Comparison of ENCODE assay signal across 1 cellular context in the genomic region with DNA sequence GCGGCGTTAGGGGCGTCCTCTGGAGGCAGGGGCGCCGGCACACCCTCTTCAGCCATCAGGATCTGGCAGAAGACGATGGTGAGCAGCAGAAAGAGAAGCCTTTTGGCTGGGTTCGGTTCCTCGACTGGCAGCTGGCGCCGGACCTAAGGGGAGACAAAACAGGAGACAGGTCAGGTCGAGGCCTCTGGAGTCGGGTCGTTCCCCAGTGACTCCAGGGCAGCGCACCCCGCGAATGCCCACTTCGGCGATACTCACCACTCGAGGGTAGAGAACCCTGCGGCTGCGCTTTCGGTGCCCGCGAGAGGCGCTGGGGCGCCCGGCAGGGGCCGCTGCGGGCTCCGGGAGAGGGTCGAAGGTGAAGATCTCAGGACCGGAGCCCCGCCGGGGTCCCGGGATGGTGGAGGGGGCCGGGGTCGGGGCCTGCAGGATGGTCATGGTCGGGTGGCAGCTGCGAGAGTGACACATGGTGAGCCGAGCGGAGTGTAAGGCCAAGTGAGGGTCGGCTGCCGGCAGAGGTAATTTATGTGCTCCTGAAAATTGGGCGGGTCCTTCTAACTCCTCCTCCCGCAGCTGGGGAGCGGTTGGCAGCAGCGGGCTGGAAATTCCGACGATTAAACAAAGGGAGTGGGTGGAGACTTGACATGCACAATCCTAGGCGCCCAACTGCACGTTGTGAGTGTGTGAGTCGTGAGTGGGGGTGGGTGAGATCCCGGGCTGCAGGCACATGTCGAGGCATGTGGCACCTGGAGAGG.
TF ChIP-seq lines count a peak whose summit lies in the region.

A gene with protein sequence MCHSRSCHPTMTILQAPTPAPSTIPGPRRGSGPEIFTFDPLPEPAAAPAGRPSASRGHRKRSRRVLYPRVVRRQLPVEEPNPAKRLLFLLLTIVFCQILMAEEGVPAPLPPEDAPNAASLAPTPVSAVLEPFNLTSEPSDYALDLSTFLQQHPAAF (minus strand): TSS at position 494 of the 752 bp plus-strand sequence. CDS start 29 bp downstream, at position 465.

TF ChIP-seq in HepG2, 621 proteins besides CTCF, POLR2A, EP300 and RAD21 (continues in another document):
- TF ChIP-seq ZBTB42 (CRISPR knock-in tag; IDR thresholded peaks at IDR 0.05) (0 out of 2 replicates have a peak, but pooled peaks have one; percentile 71), PCBP1 (IDR thresholded peaks at IDR 0.05; ENCODE audit: borderline replicate concordance, low read depth, low read length) (no peak), ZSCAN9 (CRISPR knock-in tag; IDR thresholded peaks at IDR 0.05; ENCODE audit: borderline replicate concordance) (peak; percentile 95), RARA (CRISPR knock-in tag; IDR thresholded peaks at IDR 0.05) (peak; percentile 83), HNF4G (IDR thresholded peaks at IDR 0.05; ENCODE audit: borderline replicate concordance, low read depth, low read length) (peak; percentile 62; the same call in 1 of the 2 replicates), HNF4G (CRISPR knock-in tag; IDR thresholded peaks at IDR 0.05; ENCODE audit: borderline replicate concordance, low read depth) (no peak; the same call in 1 of the 2 replicates), POLR2AphosphoS5 (IDR thresholded peaks at IDR 0.05; ENCODE audit: low read depth, low read length) (peak; percentile 100), HNRNPLL (IDR thresholded peaks at IDR 0.05; ENCODE audit: low read depth, low read length, poor library complexity, severe bottlenecking) (peak; percentile 62), NCOA5 (CRISPR knock-in tag; IDR thresholded peaks at IDR 0.05) (peak; percentile 89; the same call in 1 of the 2 replicates), ZSCAN25 (CRISPR knock-in tag; IDR thresholded peaks at IDR 0.05) (no peak), RFXANK (CRISPR knock-in tag; IDR thresholded peaks at IDR 0.05) (peak; percentile 95), AKAP8 (CRISPR knock-in tag; IDR thresholded peaks at IDR 0.05) (0 out of 2 replicates have a peak, but pooled peaks have one; percentile 20), FOXA1 (IDR thresholded peaks at IDR 0.05) (no peak), FOXA1 (CRISPR knock-in tag; IDR thresholded peaks at IDR 0.05) (peak; percentile 26; the same call in 1 of the 2 replicates), FOSL2 (CRISPR knock-in tag; IDR thresholded peaks at IDR 0.05) (peak; percentile 58), REXO4 (CRISPR knock-in tag; IDR thresholded peaks at IDR 0.05; ENCODE audit: borderline replicate concordance) (0 out of 2 replicates have a peak, but pooled peaks have one; percentile 14), ZNF34 (CRISPR knock-in tag; IDR thresholded peaks at IDR 0.05; ENCODE audit: borderline replicate concordance) (no peak), CCDC6 (CRISPR knock-in tag; IDR thresholded peaks at IDR 0.05) (peak; percentile 95), ZBTB3 (CRISPR knock-in tag; IDR thresholded peaks at IDR 0.05; ENCODE audit: borderline replicate concordance, low read depth) (peak; percentile 27; the same call in 1 of the 2 replicates), ATM (IDR thresholded peaks at IDR 0.05; ENCODE audit: borderline replicate concordance) (no peak), TAF1 (CRISPR knock-in tag; IDR thresholded peaks at IDR 0.05) (peak; percentile 95), CAMTA2 (CRISPR knock-in tag; IDR thresholded peaks at IDR 0.05; ENCODE audit: borderline replicate concordance) (0 out of 2 replicates have a peak, but pooled peaks have one; percentile 71), ZNF24 (IDR thresholded peaks at IDR 0.05) (no peak), YEATS2 (CRISPR knock-in tag; IDR thresholded peaks at IDR 0.05; ENCODE audit: borderline replicate concordance) (peak; percentile 85; the same call in 1 of the 2 replicates), NFYB (CRISPR knock-in tag; IDR thresholded peaks at IDR 0.05) (peak; percentile 37), ERF (CRISPR knock-in tag; IDR thresholded peaks at IDR 0.05) (peak; percentile 97), RARG (CRISPR knock-in tag; IDR thresholded peaks at IDR 0.05; ENCODE audit: low read depth) (no peak), ZNF335 (CRISPR knock-in tag; IDR thresholded peaks at IDR 0.05) (0 out of 2 replicates have a peak, but pooled peaks have one; percentile 53), CHD4 (IDR thresholded peaks at IDR 0.05; ENCODE audit: borderline replicate concordance, low read length) (no peak; the same call in 1 of the 2 replicates), ZNF709 (CRISPR knock-in tag; IDR thresholded peaks at IDR 0.05) (peak; percentile 79; the same call in 1 of the 2 replicates), ATF7 (IDR thresholded peaks at IDR 0.05) (no peak), ATF7 (CRISPR knock-in tag; IDR thresholded peaks at IDR 0.05) (0 out of 2 replicates have a peak, but pooled peaks have one; percentile 6), NFE2L1 (CRISPR knock-in tag; IDR thresholded peaks at IDR 0.05; ENCODE audit: borderline replicate concordance) (no peak), ZNF382 (CRISPR knock-in tag; IDR thresholded peaks at IDR 0.05; ENCODE audit: borderline replicate concordance) (no peak), GABPB1 (CRISPR knock-in tag; IDR thresholded peaks at IDR 0.05) (peak; percentile 73), ZNF530 (CRISPR knock-in tag; IDR thresholded peaks at IDR 0.05; ENCODE audit: low read depth) (peak; percentile 86; the same call in 1 of the 2 replicates), ZNF17 (CRISPR knock-in tag; IDR thresholded peaks at IDR 0.05) (peak; percentile 91; the same call in 1 of the 2 replicates), SP5 (CRISPR knock-in tag; IDR thresholded peaks at IDR 0.05; ENCODE audit: borderline replicate concordance, low read depth) (peak; percentile 89), RAD51 (IDR thresholded peaks at IDR 0.05; ENCODE audit: borderline replicate concordance) (no peak), NR1H2 (CRISPR knock-in tag; IDR thresholded peaks at IDR 0.05; ENCODE audit: borderline replicate concordance, low read depth) (no peak), ZNF569 (CRISPR knock-in tag; IDR thresholded peaks at IDR 0.05; ENCODE audit: borderline replicate concordance) (no peak; the same call in 1 of the 2 replicates), PITX1 (CRISPR knock-in tag; IDR thresholded peaks at IDR 0.05) (peak; percentile 32; the same call in 1 of the 2 replicates), NRL (CRISPR knock-in tag; IDR thresholded peaks at IDR 0.05; ENCODE audit: borderline replicate concordance) (peak; percentile 75; the same call in 1 of the 2 replicates)
- TF ChIP-seq, protein P1, sequence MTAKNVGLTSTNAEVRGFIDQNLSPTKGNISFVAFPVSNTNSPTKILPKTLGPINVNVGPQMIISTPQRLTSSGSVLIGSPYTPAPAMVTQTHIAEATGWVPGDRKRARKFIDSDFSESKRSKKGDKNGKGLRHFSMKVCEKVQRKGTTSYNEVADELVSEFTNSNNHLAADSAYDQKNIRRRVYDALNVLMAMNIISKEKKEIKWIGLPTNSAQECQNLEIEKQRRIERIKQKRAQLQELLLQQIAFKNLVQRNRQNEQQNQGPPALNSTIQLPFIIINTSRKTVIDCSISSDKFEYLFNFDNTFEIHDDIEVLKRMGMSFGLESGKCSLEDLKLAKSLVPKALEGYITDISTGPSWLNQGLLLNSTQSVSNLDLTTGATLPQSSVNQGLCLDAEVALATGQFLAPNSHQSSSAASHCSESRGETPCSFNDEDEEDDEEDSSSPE (CRISPR knock-in tag; IDR thresholded peaks at IDR 0.05): peak; percentile 67
- TF ChIP-seq, protein P2, sequence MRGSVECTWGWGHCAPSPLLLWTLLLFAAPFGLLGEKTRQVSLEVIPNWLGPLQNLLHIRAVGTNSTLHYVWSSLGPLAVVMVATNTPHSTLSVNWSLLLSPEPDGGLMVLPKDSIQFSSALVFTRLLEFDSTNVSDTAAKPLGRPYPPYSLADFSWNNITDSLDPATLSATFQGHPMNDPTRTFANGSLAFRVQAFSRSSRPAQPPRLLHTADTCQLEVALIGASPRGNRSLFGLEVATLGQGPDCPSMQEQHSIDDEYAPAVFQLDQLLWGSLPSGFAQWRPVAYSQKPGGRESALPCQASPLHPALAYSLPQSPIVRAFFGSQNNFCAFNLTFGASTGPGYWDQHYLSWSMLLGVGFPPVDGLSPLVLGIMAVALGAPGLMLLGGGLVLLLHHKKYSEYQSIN (CRISPR knock-in tag; IDR thresholded peaks at IDR 0.05; ENCODE audit: borderline replicate concordance): no peak
- TF ChIP-seq, protein P3, sequence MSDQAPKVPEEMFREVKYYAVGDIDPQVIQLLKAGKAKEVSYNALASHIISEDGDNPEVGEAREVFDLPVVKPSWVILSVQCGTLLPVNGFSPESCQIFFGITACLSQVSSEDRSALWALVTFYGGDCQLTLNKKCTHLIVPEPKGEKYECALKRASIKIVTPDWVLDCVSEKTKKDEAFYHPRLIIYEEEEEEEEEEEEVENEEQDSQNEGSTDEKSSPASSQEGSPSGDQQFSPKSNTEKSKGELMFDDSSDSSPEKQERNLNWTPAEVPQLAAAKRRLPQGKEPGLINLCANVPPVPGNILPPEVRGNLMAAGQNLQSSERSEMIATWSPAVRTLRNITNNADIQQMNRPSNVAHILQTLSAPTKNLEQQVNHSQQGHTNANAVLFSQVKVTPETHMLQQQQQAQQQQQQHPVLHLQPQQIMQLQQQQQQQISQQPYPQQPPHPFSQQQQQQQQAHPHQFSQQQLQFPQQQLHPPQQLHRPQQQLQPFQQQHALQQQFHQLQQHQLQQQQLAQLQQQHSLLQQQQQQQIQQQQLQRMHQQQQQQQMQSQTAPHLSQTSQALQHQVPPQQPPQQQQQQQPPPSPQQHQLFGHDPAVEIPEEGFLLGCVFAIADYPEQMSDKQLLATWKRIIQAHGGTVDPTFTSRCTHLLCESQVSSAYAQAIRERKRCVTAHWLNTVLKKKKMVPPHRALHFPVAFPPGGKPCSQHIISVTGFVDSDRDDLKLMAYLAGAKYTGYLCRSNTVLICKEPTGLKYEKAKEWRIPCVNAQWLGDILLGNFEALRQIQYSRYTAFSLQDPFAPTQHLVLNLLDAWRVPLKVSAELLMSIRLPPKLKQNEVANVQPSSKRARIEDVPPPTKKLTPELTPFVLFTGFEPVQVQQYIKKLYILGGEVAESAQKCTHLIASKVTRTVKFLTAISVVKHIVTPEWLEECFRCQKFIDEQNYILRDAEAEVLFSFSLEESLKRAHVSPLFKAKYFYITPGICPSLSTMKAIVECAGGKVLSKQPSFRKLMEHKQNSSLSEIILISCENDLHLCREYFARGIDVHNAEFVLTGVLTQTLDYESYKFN (CRISPR knock-in tag; conservative IDR thresholded peaks at IDR 0.05): peak; percentile 38; the same call in 1 of the 2 replicates
- TF ChIP-seq, protein P4, sequence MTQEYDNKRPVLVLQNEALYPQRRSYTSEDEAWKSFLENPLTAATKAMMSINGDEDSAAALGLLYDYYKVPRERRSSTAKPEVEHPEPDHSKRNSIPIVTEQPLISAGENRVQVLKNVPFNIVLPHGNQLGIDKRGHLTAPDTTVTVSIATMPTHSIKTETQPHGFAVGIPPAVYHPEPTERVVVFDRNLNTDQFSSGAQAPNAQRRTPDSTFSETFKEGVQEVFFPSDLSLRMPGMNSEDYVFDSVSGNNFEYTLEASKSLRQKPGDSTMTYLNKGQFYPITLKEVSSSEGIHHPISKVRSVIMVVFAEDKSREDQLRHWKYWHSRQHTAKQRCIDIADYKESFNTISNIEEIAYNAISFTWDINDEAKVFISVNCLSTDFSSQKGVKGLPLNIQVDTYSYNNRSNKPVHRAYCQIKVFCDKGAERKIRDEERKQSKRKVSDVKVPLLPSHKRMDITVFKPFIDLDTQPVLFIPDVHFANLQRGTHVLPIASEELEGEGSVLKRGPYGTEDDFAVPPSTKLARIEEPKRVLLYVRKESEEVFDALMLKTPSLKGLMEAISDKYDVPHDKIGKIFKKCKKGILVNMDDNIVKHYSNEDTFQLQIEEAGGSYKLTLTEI (CRISPR knock-in tag; conservative IDR thresholded peaks at IDR 0.05): no peak
- TF ChIP-seq, protein P5, sequence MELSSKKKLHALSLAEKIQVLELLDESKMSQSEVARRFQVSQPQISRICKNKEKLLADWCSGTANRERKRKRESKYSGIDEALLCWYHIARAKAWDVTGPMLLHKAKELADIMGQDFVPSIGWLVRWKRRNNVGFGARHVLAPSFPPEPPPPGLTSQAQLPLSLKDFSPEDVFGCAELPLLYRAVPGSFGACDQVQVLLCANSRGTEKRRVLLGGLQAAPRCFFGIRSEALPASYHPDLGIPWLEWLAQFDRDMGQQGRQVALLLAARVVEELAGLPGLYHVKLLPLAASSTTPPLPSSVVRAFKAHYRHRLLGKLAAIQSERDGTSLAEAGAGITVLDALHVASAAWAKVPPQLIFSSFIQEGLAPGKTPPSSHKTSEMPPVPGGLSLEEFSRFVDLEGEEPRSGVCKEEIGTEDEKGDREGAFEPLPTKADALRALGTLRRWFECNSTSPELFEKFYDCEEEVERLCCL (CRISPR knock-in tag; IDR thresholded peaks at IDR 0.05; ENCODE audit: borderline replicate concordance): no peak
- TF ChIP-seq, protein P6, sequence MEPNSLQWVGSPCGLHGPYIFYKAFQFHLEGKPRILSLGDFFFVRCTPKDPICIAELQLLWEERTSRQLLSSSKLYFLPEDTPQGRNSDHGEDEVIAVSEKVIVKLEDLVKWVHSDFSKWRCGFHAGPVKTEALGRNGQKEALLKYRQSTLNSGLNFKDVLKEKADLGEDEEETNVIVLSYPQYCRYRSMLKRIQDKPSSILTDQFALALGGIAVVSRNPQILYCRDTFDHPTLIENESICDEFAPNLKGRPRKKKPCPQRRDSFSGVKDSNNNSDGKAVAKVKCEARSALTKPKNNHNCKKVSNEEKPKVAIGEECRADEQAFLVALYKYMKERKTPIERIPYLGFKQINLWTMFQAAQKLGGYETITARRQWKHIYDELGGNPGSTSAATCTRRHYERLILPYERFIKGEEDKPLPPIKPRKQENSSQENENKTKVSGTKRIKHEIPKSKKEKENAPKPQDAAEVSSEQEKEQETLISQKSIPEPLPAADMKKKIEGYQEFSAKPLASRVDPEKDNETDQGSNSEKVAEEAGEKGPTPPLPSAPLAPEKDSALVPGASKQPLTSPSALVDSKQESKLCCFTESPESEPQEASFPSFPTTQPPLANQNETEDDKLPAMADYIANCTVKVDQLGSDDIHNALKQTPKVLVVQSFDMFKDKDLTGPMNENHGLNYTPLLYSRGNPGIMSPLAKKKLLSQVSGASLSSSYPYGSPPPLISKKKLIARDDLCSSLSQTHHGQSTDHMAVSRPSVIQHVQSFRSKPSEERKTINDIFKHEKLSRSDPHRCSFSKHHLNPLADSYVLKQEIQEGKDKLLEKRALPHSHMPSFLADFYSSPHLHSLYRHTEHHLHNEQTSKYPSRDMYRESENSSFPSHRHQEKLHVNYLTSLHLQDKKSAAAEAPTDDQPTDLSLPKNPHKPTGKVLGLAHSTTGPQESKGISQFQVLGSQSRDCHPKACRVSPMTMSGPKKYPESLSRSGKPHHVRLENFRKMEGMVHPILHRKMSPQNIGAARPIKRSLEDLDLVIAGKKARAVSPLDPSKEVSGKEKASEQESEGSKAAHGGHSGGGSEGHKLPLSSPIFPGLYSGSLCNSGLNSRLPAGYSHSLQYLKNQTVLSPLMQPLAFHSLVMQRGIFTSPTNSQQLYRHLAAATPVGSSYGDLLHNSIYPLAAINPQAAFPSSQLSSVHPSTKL (CRISPR knock-in tag; IDR thresholded peaks at IDR 0.05): no peak; the same call in none of the 2 replicates
- TF ChIP-seq, protein P7, sequence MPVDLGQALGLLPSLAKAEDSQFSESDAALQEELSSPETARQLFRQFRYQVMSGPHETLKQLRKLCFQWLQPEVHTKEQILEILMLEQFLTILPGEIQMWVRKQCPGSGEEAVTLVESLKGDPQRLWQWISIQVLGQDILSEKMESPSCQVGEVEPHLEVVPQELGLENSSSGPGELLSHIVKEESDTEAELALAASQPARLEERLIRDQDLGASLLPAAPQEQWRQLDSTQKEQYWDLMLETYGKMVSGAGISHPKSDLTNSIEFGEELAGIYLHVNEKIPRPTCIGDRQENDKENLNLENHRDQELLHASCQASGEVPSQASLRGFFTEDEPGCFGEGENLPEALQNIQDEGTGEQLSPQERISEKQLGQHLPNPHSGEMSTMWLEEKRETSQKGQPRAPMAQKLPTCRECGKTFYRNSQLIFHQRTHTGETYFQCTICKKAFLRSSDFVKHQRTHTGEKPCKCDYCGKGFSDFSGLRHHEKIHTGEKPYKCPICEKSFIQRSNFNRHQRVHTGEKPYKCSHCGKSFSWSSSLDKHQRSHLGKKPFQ (CRISPR knock-in tag; IDR thresholded peaks at IDR 0.05; ENCODE audit: insufficient replicate concordance): peak; percentile 92
